16 cellular contexts compared by ENCODE assay signal in the genomic region with DNA sequence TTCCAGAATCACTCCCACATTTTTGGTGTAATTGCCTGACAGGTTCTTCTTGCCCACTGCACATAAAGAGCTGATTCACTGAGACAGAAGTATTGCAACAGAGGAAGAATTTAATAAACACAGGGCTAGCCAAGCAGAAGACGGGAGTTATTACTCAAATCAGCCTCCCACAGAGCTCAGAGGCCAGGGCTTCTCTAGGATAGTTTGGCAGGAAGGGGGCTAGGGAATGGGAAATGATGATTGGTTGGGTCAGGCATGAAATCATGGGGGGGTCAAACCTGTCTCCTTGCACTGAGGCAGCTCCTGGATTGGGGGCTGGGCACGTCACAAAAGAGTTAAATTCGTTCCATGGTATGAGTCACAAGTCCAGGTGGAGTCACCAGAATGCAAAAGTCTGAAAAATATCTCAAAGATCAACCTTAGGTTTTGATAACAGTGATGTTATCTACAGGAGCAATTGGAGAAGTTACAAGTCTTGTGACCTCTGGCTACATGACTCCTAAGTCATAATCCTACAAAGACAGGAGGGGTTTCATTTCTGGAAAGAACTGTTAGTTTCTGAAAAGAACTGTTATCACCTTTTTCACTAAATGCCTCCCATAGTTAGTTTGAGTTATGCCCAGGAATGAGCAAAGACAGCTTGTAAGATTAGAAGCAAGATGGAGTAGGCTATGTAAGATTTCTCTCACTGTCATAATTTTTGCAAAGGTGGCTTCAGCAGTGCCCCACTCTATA. TPM values are rescaled to one million over a fixed set of nuclear protein-coding genes. Genes with fewer than 3 reads are reported as not detected.
DNase-seq lines count a peak whose midpoint lies in the region; ATAC-seq and TF ChIP-seq lines count a peak whose summit lies in the region.
"Had no signal": no experiment of that assay in that cellular context is flagged by ENCODE, and none has a peak within 500 bp of the region (broad histone marks: within the 10 kb centered on the region; RNA-seq: fewer than 3 reads in every experiment).

No MANE protein-coding gene starts in this region.

- WGBS in aorta, 2 donors = 61 to 65% methylated on average over 3 of the region's 3 CpGs

- H3K9me3 Mint-ChIP-seq in natural killer cell = no peaks in the 10 kb centered on the region
- no peaks in the 10 kb centered on the region for H3K9me3 Mint-ChIP-seq in natural killer cell treated with Interleukin-12 subunit alpha and Interleukin-12 subunit beta and Interleukin-15 and Interleukin-18, amount 100 ng/mL, for 72 hours
- H3K9me3 Mint-ChIP-seq in activated naive CD8-positive, alpha-beta T cell treated with anti-CD3 and anti-CD28 coated beads, Interleukin-2, amount 50 U/mL, for 24 hours = peaks cover 7% of the 10 kb centered on the region
- H3K9me3 Mint-ChIP-seq: activated naive CD4-positive, alpha-beta T cell treated with anti-CD3 and anti-CD28 coated beads, Interleukin-2, amount 50 U/mL, for 24 hours had no signal

- H3K4me1 Mint-ChIP-seq in natural killer cell = peaks cover 17 to 18% of the 10 kb centered on the region in 2 donors
- H3K4me1 Mint-ChIP-seq in natural killer cell treated with Interleukin-12 subunit alpha and Interleukin-12 subunit beta and Interleukin-15 and Interleukin-18, amount 100 ng/mL, for 72 hours (ENCODE audit: low read depth in 2 of 2) = peaks cover 13 to 17% of the 10 kb centered on the region in 2 donors
- H3K4me1 Mint-ChIP-seq in activated naive CD8-positive, alpha-beta T cell treated with anti-CD3 and anti-CD28 coated beads, Interleukin-2, amount 50 U/mL, for 24 hours = peaks cover 28% of the 10 kb centered on the region
- H3K4me1 Mint-ChIP-seq: activated naive CD4-positive, alpha-beta T cell treated with anti-CD3 and anti-CD28 coated beads, Interleukin-2, amount 50 U/mL, for 24 hours; T-helper 17 cell had no signal

- ATAC-seq in natural killer cell (no peak), aorta (ENCODE audit: low FRiP score) (peak; percentile 45), GM21723 (IDR thresholded peaks at IDR 0.05; ENCODE audit: unreplicated experiment) (no peak)
- no peak for ATAC-seq in natural killer cell treated with Interleukin-12 subunit alpha and Interleukin-12 subunit beta and Interleukin-15 and Interleukin-18, amount 100 ng/mL, for 72 hours
- peak; percentile 44 for ATAC-seq in activated naive CD8-positive, alpha-beta T cell treated with anti-CD3 and anti-CD28 coated beads, Interleukin-2, amount 50 U/mL, for 24 hours
- ATAC-seq: T-helper 17 cell had no signal

- no peaks in the 10 kb centered on the region for H3K27me3 ChIP-seq in aorta (ENCODE audit: control insufficient read depth in 1 of 2, insufficient read depth in 2 of 2, low read length in 1 of 2)
- H3K27me3 ChIP-seq: ovary had no signal

- DNase-seq in natural killer cell (no peak), fibroblast of villous mesenchyme (ENCODE audit: low read depth) (peak; percentile 88), aorta (no peak), SW480 (ENCODE audit: low spot score) (no peak), NCI-H69 (lab: John Stamatoyannopoulos, UW) (no peak)
- no peak for DNase-seq in natural killer cell treated with Interleukin-12 subunit alpha and Interleukin-12 subunit beta and Interleukin-15 and Interleukin-18, amount 100 ng/mL, for 72 hours (ENCODE audit: low spot score)
- DNase-seq in activated naive CD8-positive, alpha-beta T cell treated with anti-CD3 and anti-CD28 coated beads, Interleukin-2, amount 50 U/mL, for 24 hours = no peak
- DNase-seq: KG1; lower lobe of right lung; NCI-H2081; ovary; stimulated activated CD8-positive, alpha-beta memory T cell treated with anti-CD3 and anti-CD28 coated beads, Interleukin-4, amount 100 ng/mL, for 48 hours; T-helper 17 cell had no signal

- peaks cover 9 to 45% of the 10 kb centered on the region in 2 donors for H3K27me3 Mint-ChIP-seq in natural killer cell (ENCODE audit: low read depth in 2 of 2)
- H3K27me3 Mint-ChIP-seq in natural killer cell treated with Interleukin-12 subunit alpha and Interleukin-12 subunit beta and Interleukin-15 and Interleukin-18, amount 100 ng/mL, for 72 hours = peaks cover 14 to 30% of the 10 kb centered on the region in 2 donors
- peaks cover 13% of the 10 kb centered on the region for H3K27me3 Mint-ChIP-seq in activated naive CD8-positive, alpha-beta T cell treated with anti-CD3 and anti-CD28 coated beads, Interleukin-2, amount 50 U/mL, for 24 hours

- peak overlapping the region in 1 of 2 donors; percentile 46 for H3K27ac Mint-ChIP-seq in natural killer cell
- no peak overlapping the region for H3K27ac Mint-ChIP-seq in natural killer cell treated with Interleukin-12 subunit alpha and Interleukin-12 subunit beta and Interleukin-15 and Interleukin-18, amount 100 ng/mL, for 72 hours
- peak overlapping the region; percentile 75 for H3K27ac Mint-ChIP-seq in activated naive CD8-positive, alpha-beta T cell treated with anti-CD3 and anti-CD28 coated beads, Interleukin-2, amount 50 U/mL, for 24 hours
- H3K27ac Mint-ChIP-seq: activated naive CD4-positive, alpha-beta T cell treated with anti-CD3 and anti-CD28 coated beads, Interleukin-2, amount 50 U/mL, for 24 hours; T-helper 17 cell had no signal

- H3K4me3 Mint-ChIP-seq in natural killer cell = peak overlapping the region; percentile 8
- H3K4me3 Mint-ChIP-seq in natural killer cell treated with Interleukin-12 subunit alpha and Interleukin-12 subunit beta and Interleukin-15 and Interleukin-18, amount 100 ng/mL, for 72 hours = no peak overlapping the region
- H3K4me3 Mint-ChIP-seq in activated naive CD8-positive, alpha-beta T cell treated with anti-CD3 and anti-CD28 coated beads, Interleukin-2, amount 50 U/mL, for 24 hours = peak overlapping the region; percentile 21
- H3K4me3 Mint-ChIP-seq: activated naive CD4-positive, alpha-beta T cell treated with anti-CD3 and anti-CD28 coated beads, Interleukin-2, amount 50 U/mL, for 24 hours; T-helper 17 cell had no signal

- no peaks in the 10 kb centered on the region for H3K4me1 ChIP-seq in aorta (ENCODE audit: control insufficient read depth in 1 of 2, insufficient read depth in 2 of 2, low read length in 2 of 2)
- H3K4me1 ChIP-seq: lower lobe of right lung had no signal

- no peak overlapping the region for H3K27ac ChIP-seq in aorta (ENCODE audit: low read depth in 1 of 2, low read length in 2 of 2)
- H3K27ac ChIP-seq: lower lobe of right lung, ovary had no signal

- intact Hi-C loops in natural killer cell (cut with micrococcal nuclease) (no loop called here), aorta (cut with DNase I) (no loop called here)

- H3K4me3 ChIP-seq in fibroblast of villous mesenchyme (ENCODE audit: low read depth, low read length) (no peak overlapping the region), aorta (ENCODE audit: low read length in 2 of 2) (no peak overlapping the region)
- H3K4me3 ChIP-seq: lower lobe of right lung, ovary had no signal

- H3K36me3 Mint-ChIP-seq in natural killer cell = no peaks in the 10 kb centered on the region
- H3K36me3 Mint-ChIP-seq in natural killer cell treated with Interleukin-12 subunit alpha and Interleukin-12 subunit beta and Interleukin-15 and Interleukin-18, amount 100 ng/mL, for 72 hours = no peaks in the 10 kb centered on the region
- no peaks in the 10 kb centered on the region for H3K36me3 Mint-ChIP-seq in activated naive CD8-positive, alpha-beta T cell treated with anti-CD3 and anti-CD28 coated beads, Interleukin-2, amount 50 U/mL, for 24 hours (ENCODE audit: low read depth)
- H3K36me3 Mint-ChIP-seq: activated naive CD4-positive, alpha-beta T cell treated with anti-CD3 and anti-CD28 coated beads, Interleukin-2, amount 50 U/mL, for 24 hours had no signal

- H3K36me3 ChIP-seq in aorta (ENCODE audit: control insufficient read depth in 1 of 2, insufficient read depth in 2 of 2, low read length in 1 of 2) = no peaks in the 10 kb centered on the region
- H3K36me3 ChIP-seq: lower lobe of right lung, ovary had no signal

- H3K9me3 ChIP-seq in aorta (ENCODE audit: control insufficient read depth, low read length) = no peaks in the 10 kb centered on the region
- H3K9me3 ChIP-seq: lower lobe of right lung, ovary had no signal

- TF ChIP-seq CTCF in natural killer cell (IDR thresholded peaks at IDR 0.05) (no peak), fibroblast of villous mesenchyme (IDR thresholded peaks at IDR 0.05; ENCODE audit: insufficient read depth, low read depth, low read length) (no peak)

RNA-seq across cellular contexts. Expression of gene ERCC6, which starts 30.3 kb away (rescaled TPM):
- total RNA-seq in natural killer cell = 10 to 100 TPM; 36.4 to 54.6 (median 52.6) TPM
- total RNA-seq in natural killer cell treated with Interleukin-12 subunit alpha and Interleukin-12 subunit beta and Interleukin-15 and Interleukin-18, amount 100 ng/mL, for 72 hours = 10 to 100 TPM; 22.5 to 27.8 TPM
- total RNA-seq in fibroblast of villous mesenchyme = 16.1 and 35.4 TPM in 2 replicates
- 10 to 100 TPM; 36.2 to 48.4 TPM for total RNA-seq in aorta
- 10 to 100 TPM in 1 of 2 donors, 1 to 10 TPM in 1; 8.5 to 16.0 TPM for polyA plus RNA-seq in aorta

RNA-seq across cellular contexts. Expression of gene SLC18A3, which starts 40.9 kb away (rescaled TPM):
- not detected for total RNA-seq in natural killer cell
- total RNA-seq in natural killer cell treated with Interleukin-12 subunit alpha and Interleukin-12 subunit beta and Interleukin-15 and Interleukin-18, amount 100 ng/mL, for 72 hours = not detected
- total RNA-seq in fibroblast of villous mesenchyme = under 0.01 TPM in 1 of 2 replicates, not detected in the other
- total RNA-seq in aorta = not detected
- not detected for polyA plus RNA-seq in aorta
- total RNA-seq: lower lobe of right lung, ovary, T-helper 17 cell had no signal
- polyA plus RNA-seq: AG04450, ovary had no signal

RNA-seq across cellular contexts. Expression of gene CHAT, which starts 44.6 kb away (rescaled TPM):
- total RNA-seq in natural killer cell = not detected
- total RNA-seq in natural killer cell treated with Interleukin-12 subunit alpha and Interleukin-12 subunit beta and Interleukin-15 and Interleukin-18, amount 100 ng/mL, for 72 hours = not detected
- not detected in 2 replicates for total RNA-seq in fibroblast of villous mesenchyme
- total RNA-seq in aorta = not detected
- not detected for polyA plus RNA-seq in aorta
- total RNA-seq: lower lobe of right lung, ovary, T-helper 17 cell had no signal
- polyA plus RNA-seq: AG04450, ovary had no signal

Comparison
In these comparisons a context has a peak if more than half of its experiments do, and no peak if none do; other contexts are left out.
1. ATAC-seq: peak in activated naive CD8-positive, alpha-beta T cell treated with anti-CD3 and anti-CD28 coated beads, Interleukin-2, amount 50 U/mL, for 24 hours (single experiment) and aorta (single experiment); none in natural killer cell (0 of 3), natural killer cell treated with Interleukin-12 subunit alpha and Interleukin-12 subunit beta and Interleukin-15 and Interleukin-18, amount 100 ng/mL, for 72 hours (0 of 2) and GM21723 (single experiment).